Comparison of ENCODE assay signal across 8 cellular contexts in the genomic region with DNA sequence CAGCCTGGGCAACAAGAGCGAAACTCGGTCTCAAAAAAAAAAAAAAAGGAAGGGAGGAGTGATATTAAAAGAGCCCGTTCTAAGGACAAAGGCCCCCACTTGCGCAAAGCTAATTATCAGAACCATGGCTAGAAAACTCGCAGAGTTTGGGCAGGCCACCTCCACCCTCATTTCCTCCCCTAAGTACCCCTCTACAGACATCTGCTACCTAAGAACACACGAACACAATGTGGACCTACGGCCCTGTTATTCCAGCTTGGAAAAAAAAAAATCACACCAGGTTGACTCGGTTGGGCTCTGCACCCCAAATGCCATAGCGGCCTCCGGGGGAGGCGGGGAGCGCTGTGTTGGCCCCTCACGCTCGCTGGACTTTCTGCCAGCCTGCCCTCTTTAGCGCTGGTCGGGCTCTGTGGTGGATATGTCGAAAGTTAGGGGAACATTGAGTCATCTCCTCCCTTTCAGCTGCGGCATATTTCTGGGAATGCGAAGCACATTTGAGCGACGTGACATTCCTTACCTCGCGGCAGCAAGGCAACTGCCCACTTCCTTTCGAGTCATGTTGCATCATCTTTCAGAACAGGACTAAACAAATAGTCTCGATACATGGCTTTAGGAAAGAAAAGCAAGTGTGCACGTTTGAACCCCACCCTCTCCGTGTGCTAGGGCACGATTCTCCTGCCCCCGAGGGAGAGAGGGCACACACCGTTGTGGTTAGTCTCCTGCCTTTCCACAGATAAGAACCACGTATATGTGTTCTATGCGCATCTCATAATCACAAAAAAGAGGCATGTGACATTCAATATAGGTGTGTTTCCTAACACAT.
A peak's percentile ranks its signal among the peaks of the same experiment; 100 is the strongest.
DNase-seq lines count a peak whose midpoint lies in the region; ATAC-seq, FAIRE-seq and TF ChIP-seq lines count a peak whose summit lies in the region.

No MANE protein-coding gene starts in this region.

- TF ChIP-seq EP300 in esophagus muscularis mucosa (IDR thresholded peaks at IDR 0.05) = peak; percentile 37

- TF ChIP-seq CTCF in esophagus muscularis mucosa (IDR thresholded peaks at IDR 0.05) (no peak), pancreas (IDR thresholded peaks at IDR 0.05) (no peak), GM10266 (IDR thresholded peaks at IDR 0.05; ENCODE audit: control insufficient read depth, insufficient read depth, low read depth, missing control alignments) (no peak)

- H3K9me3 ChIP-seq in esophagus muscularis mucosa = no peaks in the 10 kb centered on the region
- no peaks in the 10 kb centered on the region for H3K9me3 ChIP-seq in pancreas

- no peaks in the 10 kb centered on the region for H3K27me3 ChIP-seq in esophagus muscularis mucosa
- H3K27me3 ChIP-seq in pancreas = no peaks in the 10 kb centered on the region

- peak overlapping the region in 3 of 4 donors; percentile 27 to 83 (median 48) for H3K27ac ChIP-seq in esophagus muscularis mucosa (replicated peaks in 1 of 4)
- H3K27ac ChIP-seq in pancreas = no peak overlapping the region

- DNase-seq in GF-D8 (lab: John Stamatoyannopoulos, UW) = peak; percentile 81
- DNase-seq in esophagus muscularis mucosa (ENCODE audit: extremely low spot score) = no peak
- no peak for DNase-seq in pancreas
- DNase-seq in putamen (ENCODE audit: low spot score) = no peak
- no peak for DNase-seq in NK-92 (lab: John Stamatoyannopoulos, UW; ENCODE audit: unreplicated experiment)
- DNase-seq in GM10266 (ENCODE audit: extremely low spot score) = no peak

- TF ChIP-seq POLR2A in esophagus muscularis mucosa (IDR thresholded peaks at IDR 0.05; ENCODE audit: low read depth) = no peak

- 74% methylated on average over 22 of the region's 32 CpGs for WGBS in esophagus muscularis mucosa
- WGBS in pancreas, 2 donors = 75 to 77% methylated on average over 32 of the region's 32 CpGs

- intact Hi-C loops in esophagus muscularis mucosa (cut with DNase I) (no loop called here), pancreas (cut with DNase I) (no loop called here)

- H3K4me3 ChIP-seq in esophagus muscularis mucosa (no peak overlapping the region), pancreas (no peak overlapping the region)

- H3K36me3 ChIP-seq in esophagus muscularis mucosa (no peaks in the 10 kb centered on the region), pancreas (no peaks in the 10 kb centered on the region)

- peaks cover 4 to 36% (median 32%) of the 10 kb centered on the region in 4 donors for H3K4me1 ChIP-seq in esophagus muscularis mucosa
- H3K4me1 ChIP-seq in pancreas = peaks cover 0 to 2% (median 1%) of the 10 kb centered on the region in 3 donors

- no peak for FAIRE-seq in pancreas (lab: Jason Lieb, UNC)

- ATAC-seq in pancreas = peak in 3 of 4 donors; percentile 23 to 74 (median 58)
- no peak for ATAC-seq in HG02642 (IDR thresholded peaks at IDR 0.05; ENCODE audit: poor library complexity, unreplicated experiment)

TF ChIP-seq in PFSK-1, 5 proteins besides CTCF, POLR2A, EP300 and RAD21:
- TF ChIP-seq FOXP2 (optimal IDR thresholded peaks at IDR 0.05; ENCODE audit: borderline replicate concordance, extremely low read depth, extremely low read length, insufficient read depth) = peak; percentile 42
- no peak for TF ChIP-seq SIN3A (IDR thresholded peaks at IDR 0.05; ENCODE audit: borderline replicate concordance, insufficient read depth, low read length)
- no peak; the same call in 1 of the 2 replicates for TF ChIP-seq TAF1 (IDR thresholded peaks at IDR 0.05; ENCODE audit: borderline replicate concordance, insufficient read depth, low read length)
- peak; percentile 22; the same call in 1 of the 2 replicates for TF ChIP-seq POLR2AphosphoS5 (IDR thresholded peaks at IDR 0.05; ENCODE audit: low read depth, low read length)
- TF ChIP-seq REST (IDR thresholded peaks at IDR 0.05; ENCODE audit: insufficient read depth in 1 of 2, low read depth in 2 of 2, low read length in 2 of 2) = 0 out of 4 replicates have a peak, but pooled peaks of 1 of the 2 experiments have one; percentile 20

Comparison
In these comparisons a context has a peak if more than half of its experiments do, and no peak if none do; other contexts are left out.
1. H3K27ac ChIP-seq: peak in esophagus muscularis mucosa (3 of 4); none in pancreas (0 of 4).